In genomic region chr20:61964675-61965605, GRCh38 we compare ENCODE assay signal across 23 cellular contexts.
DNase-seq lines count a peak whose midpoint lies in the region; ATAC-seq and TF ChIP-seq lines count a peak whose summit lies in the region.
"Had no signal": no experiment of that assay in that cellular context is flagged by ENCODE, and none has a peak within 500 bp of the region (broad histone marks: within the 10 kb centered on the region; RNA-seq: fewer than 3 reads in every experiment).

No MANE protein-coding gene starts in this region.

- H3K27ac ChIP-seq in RWPE2 (ENCODE audit: poor library complexity, severe bottlenecking) (no peak overlapping the region), iPS DF 6.9 (ENCODE audit: low read length) (no peak overlapping the region), ovary (no peak overlapping the region)
- H3K27ac ChIP-seq: esophagus muscularis mucosa, gastrocnemius medialis, KMS-11, psoas muscle had no signal

- no peaks in the 10 kb centered on the region for H3K36me3 ChIP-seq in RWPE2 (ENCODE audit: low read depth)
- no peaks in the 10 kb centered on the region; the same call in 1 of the 2 replicates for H3K36me3 ChIP-seq in iPS DF 6.9 (ENCODE audit: control insufficient read depth, insufficient read depth, low read length)
- H3K36me3 ChIP-seq in ovary: no peaks in the 10 kb centered on the region
- H3K36me3 ChIP-seq: esophagus muscularis mucosa, gastrocnemius medialis had no signal

- ATAC-seq in RWPE2 (ENCODE audit: low read depth) (peak; percentile 48), HG03139 (IDR thresholded peaks at IDR 0.05; ENCODE audit: unreplicated experiment) (no peak)
- ATAC-seq: gastrocnemius medialis had no signal

- DNase-seq in NCI-H2171 treated with DMSO at 0.1 percent for 48 hours (lab: John Stamatoyannopoulos, UW) (peak; percentile 32), NCI-H2171 (lab: John Stamatoyannopoulos, UW) (no peak), RWPE2 (ENCODE audit: low spot score) (peak; percentile 85), iPS DF 6.9 (ENCODE audit: low read depth, low spot score) (no peak), ovary (peak in 4 of 5 donors; percentile 11 to 39 (median 26)), NK-92 (lab: John Stamatoyannopoulos, UW; ENCODE audit: unreplicated experiment) (no peak), foreskin fibroblast (no peak)
- DNase-seq: 8988T; activated B cell treated with CpG ODN at 0.5 μM for 24 hours; activated CD4-positive, alpha-beta memory T cell treated with anti-CD3 and anti-CD28 coated beads for 36 hours; activated effector memory CD4-positive, alpha-beta T cell treated with anti-CD3 and anti-CD28 coated beads, Interleukin-2, amount 50 U/mL, for 16 hours; AML-193; CD8-positive, alpha-beta memory T cell; DMS153; effector CD8-positive, alpha-beta T cell; NCI-H1436 treated with DMSO at 0.1 percent for 48 hours; NCI-H526 treated with DMSO at 0.1 percent for 48 hours; psoas muscle had no signal

- intact Hi-C loops in ovary (cut with DNase I): no loop called here

- TF ChIP-seq POLR2A in ovary (IDR thresholded peaks at IDR 0.05): no peak

- H3K27me3 ChIP-seq in RWPE2 (ENCODE audit: insufficient read depth, poor library complexity, severe bottlenecking): peaks cover 39% of the 10 kb centered on the region
- no peaks in the 10 kb centered on the region for H3K27me3 ChIP-seq in iPS DF 6.9 (ENCODE audit: control insufficient read depth, insufficient read depth, low read length)
- H3K27me3 ChIP-seq in ovary: no peaks in the 10 kb centered on the region

- no CpG with 5 or more reads among the region's 41 CpGs for WGBS in iPS DF 6.9 (ENCODE audit: insufficient coverage, insufficient read length)
- 12 to 24% (median 22%) methylated on average over 40 to 41 of the region's 41 CpGs for WGBS in ovary, 3 donors

- H3K4me1 ChIP-seq in RWPE2 (ENCODE audit: insufficient read depth, poor library complexity, severe bottlenecking): no peaks in the 10 kb centered on the region
- peaks cover 5% of the 10 kb centered on the region; the same call in 1 of the 2 replicates for H3K4me1 ChIP-seq in iPS DF 6.9 (ENCODE audit: control insufficient read depth, insufficient read depth, low read length)
- H3K4me1 ChIP-seq in ovary (ENCODE audit: insufficient read depth): peaks cover 12% of the 10 kb centered on the region
- H3K4me1 ChIP-seq: gastrocnemius medialis, psoas muscle had no signal

- no peak for TF ChIP-seq EP300 in ovary (IDR thresholded peaks at IDR 0.05)

- H3K9me3 ChIP-seq in RWPE2 (ENCODE audit: severe bottlenecking) (no peaks in the 10 kb centered on the region), iPS DF 6.9 (ENCODE audit: control insufficient read depth, insufficient read depth, low read length) (no peaks in the 10 kb centered on the region), ovary (no peaks in the 10 kb centered on the region)
- H3K9me3 ChIP-seq: esophagus muscularis mucosa, gastrocnemius medialis, psoas muscle had no signal

- no peak overlapping the region for H3K4me3 ChIP-seq in RWPE2 (ENCODE audit: severe bottlenecking)
- peak overlapping the region; percentile 23; the same call in 1 of the 2 replicates for H3K4me3 ChIP-seq in iPS DF 6.9 (ENCODE audit: low read length)
- H3K4me3 ChIP-seq in ovary: no peak overlapping the region
- no peak overlapping the region for H3K4me3 ChIP-seq in foreskin fibroblast (ENCODE audit: low read depth in 1 of 2, low read length in 2 of 2)
- H3K4me3 ChIP-seq: esophagus muscularis mucosa, gastrocnemius medialis, lung, psoas muscle had no signal

- TF ChIP-seq CTCF in RWPE2 (IDR thresholded peaks at IDR 0.05; ENCODE audit: poor library complexity, severe bottlenecking): no peak
- TF ChIP-seq CTCF in ovary (IDR thresholded peaks at IDR 0.05): no peak
- no peak for TF ChIP-seq CTCF in foreskin fibroblast (IDR thresholded peaks at IDR 0.05; ENCODE audit: low read depth, low read length)

Comparison
In these comparisons a context has a peak if more than half of its experiments do, and no peak if none do; other contexts are left out.
1. DNase-seq: peak in NCI-H2171 treated with DMSO at 0.1 percent for 48 hours (single experiment), RWPE2 (single experiment) and ovary (4 of 5); none in NCI-H2171 (single experiment), iPS DF 6.9 (single experiment), NK-92 (single experiment) and foreskin fibroblast (0 of 2).